In genomic region chr20:257419-257818, GRCh38 we compare ENCODE assay signal across 18 cellular contexts. TPM values are rescaled to one million over a fixed set of nuclear protein-coding genes. Genes with fewer than 3 reads are reported as not detected.
DNase-seq lines count a peak whose midpoint lies in the region; ATAC-seq and TF ChIP-seq lines count a peak whose summit lies in the region.
"Had no signal": no experiment of that assay in that cellular context is flagged by ENCODE, and none has a peak within 500 bp of the region (broad histone marks: within the 10 kb centered on the region; RNA-seq: fewer than 3 reads in every experiment).

DEFB132 (plus strand) TSS chr20:257724; CDS start chr20:257779, 55 bp downstream.

- intact Hi-C loops in activated CD8-positive, alpha-beta T cell treated with anti-CD3 and anti-CD28 coated beads for 36 hours (cut with micrococcal nuclease) = no loop called here
- intact Hi-C loops in right lobe of liver (cut with DNase I) = no loop called here
- intact Hi-C loops in activated T-helper 2 cell treated with anti-CD3 and anti-CD28 coated beads, Interferon-gamma antibody, Interleukin-2, Interleukin-4, amounts not matched to agents 10 μg/mL and 5 μg/mL and 100 μg/mL, durations not matched to agents 14 hours and 24 hours and 36 hours (cut with micrococcal nuclease) = no loop called here

- H3K27ac Mint-ChIP-seq in activated CD8-positive, alpha-beta T cell treated with anti-CD3 and anti-CD28 coated beads, Interleukin-2, amount 10 ng/mL, durations not matched to agents 7 days and 5 days = peak within 1 kb of the TSS; percentile 18
- no peak within 1 kb of the TSS for H3K27ac Mint-ChIP-seq in activated CD8-positive, alpha-beta T cell treated with anti-CD3 and anti-CD28 coated beads for 36 hours
- no peak within 1 kb of the TSS for H3K27ac Mint-ChIP-seq in activated T-helper 2 cell treated with anti-CD3 and anti-CD28 coated beads, Interferon-gamma antibody, Interleukin-2, Interleukin-4, amounts not matched to agents 10 μg/mL and 5 μg/mL and 100 μg/mL, durations not matched to agents 14 hours and 24 hours and 36 hours
- H3K27ac Mint-ChIP-seq: CD4-positive, alpha-beta T cell; H9 had no signal

- no peak within 1 kb of the TSS for H3K4me3 Mint-ChIP-seq in activated CD8-positive, alpha-beta T cell treated with anti-CD3 and anti-CD28 coated beads, Interleukin-2, amount 10 ng/mL, durations not matched to agents 7 days and 5 days
- H3K4me3 Mint-ChIP-seq in activated CD8-positive, alpha-beta T cell treated with anti-CD3 and anti-CD28 coated beads for 36 hours = no peak within 1 kb of the TSS
- H3K4me3 Mint-ChIP-seq in activated T-helper 2 cell treated with anti-CD3 and anti-CD28 coated beads, Interferon-gamma antibody, Interleukin-2, Interleukin-4, amounts not matched to agents 10 μg/mL and 5 μg/mL and 100 μg/mL, durations not matched to agents 14 hours and 24 hours and 36 hours (ENCODE audit: low read depth) = no peak within 1 kb of the TSS
- H3K4me3 Mint-ChIP-seq: CD4-positive, alpha-beta T cell; H9 had no signal

- no peaks in the 10 kb centered on the region for H3F3A ChIP-seq in SK-N-SH (replicated peaks; ENCODE audit: insufficient read depth)

- H3K9me3 ChIP-seq in BE2C (no peaks in the 10 kb centered on the region), SK-N-SH (no peaks in the 10 kb centered on the region), right lobe of liver (no peaks in the 10 kb centered on the region)
- H3K9me3 ChIP-seq: A549, Peyer's patch had no signal

- 32% methylated on average over 7 of the region's 7 CpGs for WGBS in SK-N-SH (ENCODE audit: low lambda C conversion rate)
- WGBS in right lobe of liver (ENCODE audit: insufficient coverage, low coverage, low lambda C conversion rate, missing lambda C conversion rate) = 25% methylated on average over 6 of the region's 7 CpGs

- peaks cover 10% of the 10 kb centered on the region for H3K4me1 Mint-ChIP-seq in activated CD8-positive, alpha-beta T cell treated with anti-CD3 and anti-CD28 coated beads, Interleukin-2, amount 10 ng/mL, durations not matched to agents 7 days and 5 days (ENCODE audit: low read depth)
- H3K4me1 Mint-ChIP-seq in activated CD8-positive, alpha-beta T cell treated with anti-CD3 and anti-CD28 coated beads for 36 hours (ENCODE audit: low read depth) = peaks cover 10% of the 10 kb centered on the region
- peaks cover 13% of the 10 kb centered on the region for H3K4me1 Mint-ChIP-seq in activated T-helper 2 cell treated with anti-CD3 and anti-CD28 coated beads, Interferon-gamma antibody, Interleukin-2, Interleukin-4, amounts not matched to agents 10 μg/mL and 5 μg/mL and 100 μg/mL, durations not matched to agents 14 hours and 24 hours and 36 hours (ENCODE audit: low read depth)

- no peak within 1 kb of the TSS for H2AFZ ChIP-seq in SK-N-SH (ENCODE audit: low read depth)

- DNase-seq in activated CD8-positive, alpha-beta T cell treated with anti-CD3 and anti-CD28 coated beads, Interleukin-2, amount 10 ng/mL, durations not matched to agents 7 days and 5 days = peak; percentile 18
- no peak for DNase-seq in activated CD8-positive, alpha-beta T cell treated with anti-CD3 and anti-CD28 coated beads for 36 hours
- peak; percentile 25 for DNase-seq in BE2C
- DNase-seq in SK-N-SH = peak; percentile 56
- peak in 1 of 3 donors; percentile 75 for DNase-seq in right lobe of liver
- DNase-seq in germinal center (ENCODE audit: low spot score) = no peak
- no peak for DNase-seq in activated T-helper 2 cell treated with anti-CD3 and anti-CD28 coated beads, Interferon-gamma antibody, Interleukin-2, Interleukin-4, amounts not matched to agents 10 μg/mL and 5 μg/mL and 100 μg/mL, durations not matched to agents 14 hours and 24 hours and 36 hours (ENCODE audit: low spot score)
- no peak for DNase-seq in SW 1271 (lab: John Stamatoyannopoulos, UW)
- DNase-seq: Calu3; CD4-positive, alpha-beta T cell; DMS79; H9; NCI-H146; NCI-H2107; Peyer's patch; SHP77 treated with DMSO at 0.1 percent for 48 hours had no signal

- H3K4me3 ChIP-seq in BE2C (ENCODE audit: low read depth, low read length) (no peak within 1 kb of the TSS), SK-N-SH (ENCODE audit: low read depth in 2 of 2, low read length in 1 of 2) (no peak within 1 kb of the TSS), right lobe of liver (no peak within 1 kb of the TSS)
- H3K4me3 ChIP-seq: A549, Peyer's patch had no signal

- H3K27me3 Mint-ChIP-seq in activated CD8-positive, alpha-beta T cell treated with anti-CD3 and anti-CD28 coated beads, Interleukin-2, amount 10 ng/mL, durations not matched to agents 7 days and 5 days (ENCODE audit: low read depth) = peaks cover 8% of the 10 kb centered on the region
- peaks cover 2% of the 10 kb centered on the region for H3K27me3 Mint-ChIP-seq in activated CD8-positive, alpha-beta T cell treated with anti-CD3 and anti-CD28 coated beads for 36 hours
- H3K27me3 Mint-ChIP-seq in activated T-helper 2 cell treated with anti-CD3 and anti-CD28 coated beads, Interferon-gamma antibody, Interleukin-2, Interleukin-4, amounts not matched to agents 10 μg/mL and 5 μg/mL and 100 μg/mL, durations not matched to agents 14 hours and 24 hours and 36 hours (ENCODE audit: low read depth) = peaks cover 6% of the 10 kb centered on the region
- H3K27me3 Mint-ChIP-seq: CD4-positive, alpha-beta T cell had no signal

- no peak for TF ChIP-seq RAD21 in SK-N-SH (IDR thresholded peaks at IDR 0.05; ENCODE audit: low read length)

- H3K4me2 ChIP-seq in SK-N-SH = no peak within 1 kb of the TSS
- H3K4me2 ChIP-seq: A549 had no signal

- no peak within 1 kb of the TSS; a peak in 1 of 4 replicates for H3K27ac ChIP-seq in SK-N-SH (ENCODE audit: low read depth in 2 of 2, low read length in 1 of 2)
- H3K27ac ChIP-seq in right lobe of liver = no peak within 1 kb of the TSS
- H3K27ac ChIP-seq: A549, Peyer's patch had no signal

- no peak within 1 kb of the TSS for H3K9ac ChIP-seq in SK-N-SH

- TF ChIP-seq CTCF in activated CD8-positive, alpha-beta T cell treated with anti-CD3 and anti-CD28 coated beads for 36 hours (IDR thresholded peaks at IDR 0.05) = no peak
- TF ChIP-seq CTCF in BE2C (IDR thresholded peaks at IDR 0.05; ENCODE audit: low read depth, low read length) (no peak), SK-N-SH (IDR thresholded peaks at IDR 0.05) (no peak), right lobe of liver (IDR thresholded peaks at IDR 0.05) (no peak)

- ATAC-seq in activated CD8-positive, alpha-beta T cell treated with anti-CD3 and anti-CD28 coated beads, Interleukin-2, amount 10 ng/mL, durations not matched to agents 7 days and 5 days = no peak
- ATAC-seq in activated CD8-positive, alpha-beta T cell treated with anti-CD3 and anti-CD28 coated beads for 36 hours = no peak
- ATAC-seq in right lobe of liver = peak; percentile 98 to 99 (median 98)
- ATAC-seq: A549 had no signal

- H3K79me2 ChIP-seq in SK-N-SH (ENCODE audit: insufficient read depth) = no peaks in the 10 kb centered on the region

- H4K20me1 ChIP-seq in SK-N-SH (ENCODE audit: insufficient read depth) = no peaks in the 10 kb centered on the region

- H3K36me3 ChIP-seq in BE2C (no peaks in the 10 kb centered on the region), SK-N-SH (replicated peaks in 1 of 2; ENCODE audit: control insufficient read depth in 1 of 2, insufficient read depth in 2 of 2, low read length in 1 of 2) (no peaks in the 10 kb centered on the region), right lobe of liver (no peaks in the 10 kb centered on the region)
- H3K36me3 ChIP-seq: Peyer's patch had no signal

- H3K4me1 ChIP-seq in BE2C (no peaks in the 10 kb centered on the region), SK-N-SH (ENCODE audit: control insufficient read depth in 1 of 2, insufficient read depth in 2 of 2, low read depth in 1 of 2, low read length in 1 of 2) (peaks cover 0 to 12% of the 10 kb centered on the region in 2 experiments; a peak in 1 of 4 replicates), right lobe of liver (peaks cover 0 to 14% (median 6%) of the 10 kb centered on the region in 4 donors)
- H3K4me1 ChIP-seq: A549, Peyer's patch had no signal

- POLR2A ChIA-PET in activated CD8-positive, alpha-beta T cell treated with anti-CD3 and anti-CD28 coated beads, Interleukin-2, amount 10 ng/mL, durations not matched to agents 7 days and 5 days (lab: Charles Lee) = no interaction called here
- POLR2A ChIA-PET in activated CD8-positive, alpha-beta T cell treated with anti-CD3 and anti-CD28 coated beads for 36 hours (lab: Charles Lee) = interaction anchor here (1.3 kb wide), 1 partner anchor 17 kb away, joined by 3 read pairs; no protein-coding TSS in a partner anchor
- POLR2A ChIA-PET in SK-N-SH (lab: Yijun Ruan, JAX) = no interaction called here

- H3K27me3 ChIP-seq in BE2C (no peaks in the 10 kb centered on the region), SK-N-SH (ENCODE audit: insufficient read depth) (peaks cover 14% of the 10 kb centered on the region; the same call in 1 of the 2 replicates), right lobe of liver (no peaks in the 10 kb centered on the region)
- H3K27me3 ChIP-seq: Peyer's patch had no signal

- no peaks in the 10 kb centered on the region for H3K9me3 Mint-ChIP-seq in activated CD8-positive, alpha-beta T cell treated with anti-CD3 and anti-CD28 coated beads, Interleukin-2, amount 10 ng/mL, durations not matched to agents 7 days and 5 days (ENCODE audit: insufficient read depth)
- H3K9me3 Mint-ChIP-seq in activated CD8-positive, alpha-beta T cell treated with anti-CD3 and anti-CD28 coated beads for 36 hours = no peaks in the 10 kb centered on the region
- H3K9me3 Mint-ChIP-seq in activated T-helper 2 cell treated with anti-CD3 and anti-CD28 coated beads, Interferon-gamma antibody, Interleukin-2, Interleukin-4, amounts not matched to agents 10 μg/mL and 5 μg/mL and 100 μg/mL, durations not matched to agents 14 hours and 24 hours and 36 hours = no peaks in the 10 kb centered on the region
- H3K9me3 Mint-ChIP-seq: CD4-positive, alpha-beta T cell had no signal

- TF ChIP-seq POLR2A in right lobe of liver (IDR thresholded peaks at IDR 0.05) = no peak

- H3K36me3 Mint-ChIP-seq in activated CD8-positive, alpha-beta T cell treated with anti-CD3 and anti-CD28 coated beads, Interleukin-2, amount 10 ng/mL, durations not matched to agents 7 days and 5 days (ENCODE audit: low read depth) = no peaks in the 10 kb centered on the region
- no peaks in the 10 kb centered on the region for H3K36me3 Mint-ChIP-seq in activated CD8-positive, alpha-beta T cell treated with anti-CD3 and anti-CD28 coated beads for 36 hours (ENCODE audit: low read depth)
- no peaks in the 10 kb centered on the region for H3K36me3 Mint-ChIP-seq in activated T-helper 2 cell treated with anti-CD3 and anti-CD28 coated beads, Interferon-gamma antibody, Interleukin-2, Interleukin-4, amounts not matched to agents 10 μg/mL and 5 μg/mL and 100 μg/mL, durations not matched to agents 14 hours and 24 hours and 36 hours (ENCODE audit: low read depth)

- CTCF ChIA-PET in activated CD8-positive, alpha-beta T cell treated with anti-CD3 and anti-CD28 coated beads, Interleukin-2, amount 10 ng/mL, durations not matched to agents 7 days and 5 days (lab: Charles Lee) = interaction anchor here (2.1 kb wide), 1 partner anchor 9 kb away, joined by 9 read pairs; no protein-coding TSS in a partner anchor
- CTCF ChIA-PET in activated CD8-positive, alpha-beta T cell treated with anti-CD3 and anti-CD28 coated beads for 36 hours (lab: Charles Lee) = interaction anchor here (0.5 to 3.7 kb wide), 3 partner anchors 9 to 73 kb away, joined by 4 to 18 read pairs (median 11); no protein-coding TSS in a partner anchor
- CTCF ChIA-PET in SK-N-SH (lab: Yijun Ruan, JAX) = interaction anchor here (0.6 to 2.5 kb wide), 2 partner anchors 9 to 13 kb away, joined by 3 to 16 read pairs; no protein-coding TSS in a partner anchor

- no peaks in the 10 kb centered on the region for H3K9me2 ChIP-seq in SK-N-SH

- 0 out of 4 replicates have a peak, but pooled peaks of 1 of the 2 experiments have one; percentile 15 for TF ChIP-seq EP300 in SK-N-SH (IDR thresholded peaks at IDR 0.05; ENCODE audit: borderline replicate concordance in 1 of 2, low read depth in 1 of 2, low read length in 1 of 2)

RNA-seq across cellular contexts. Expression of gene DEFB132, which starts in this region (rescaled TPM):
- total RNA-seq in activated CD8-positive, alpha-beta T cell treated with anti-CD3 and anti-CD28 coated beads, Interleukin-2, amount 10 ng/mL, durations not matched to agents 7 days and 5 days = not detected
- not detected for total RNA-seq in activated CD8-positive, alpha-beta T cell treated with anti-CD3 and anti-CD28 coated beads for 36 hours
- not detected for polyA plus RNA-seq in BE2C (2012; ENCODE audit: insufficient read depth, insufficient read length, low read depth)
- polyA plus RNA-seq in SK-N-SH (2012; rRNA removed) = not detected in 2 replicates
- polyA plus RNA-seq in SK-N-SH (2012; cell fraction: cytosol; rRNA removed) = not detected in 2 replicates
- not detected in 2 replicates for polyA plus RNA-seq in SK-N-SH (2012; cell fraction: nucleus; rRNA removed)
- total RNA-seq in right lobe of liver = under 1 TPM in 3 of 6 experiments, not detected in 3; 0.30 to 0.35 (median 0.31) TPM
- total RNA-seq in activated T-helper 2 cell treated with anti-CD3 and anti-CD28 coated beads, Interferon-gamma antibody, Interleukin-2, Interleukin-4, amounts not matched to agents 10 μg/mL and 5 μg/mL and 100 μg/mL, durations not matched to agents 14 hours and 24 hours and 36 hours = not detected in 2 replicates
- total RNA-seq: Calu3; CD4-positive, alpha-beta T cell; H9; LHCN-M2; Peyer's patch had no signal
- polyA plus RNA-seq: A549 had no signal

Comparison
In these comparisons a context has a peak if more than half of its experiments do, and no peak if none do; other contexts are left out.
1. Peak in DNase-seq in activated CD8-positive, alpha-beta T cell treated with anti-CD3 and anti-CD28 coated beads, Interleukin-2, amount 10 ng/mL, durations not matched to agents 7 days and 5 days; RNA of the gene not detected or under 1 TPM.
2. Peak in DNase-seq in SK-N-SH; RNA of the gene not detected or under 1 TPM.
3. Peak in ATAC-seq in right lobe of liver; RNA of the gene not detected or under 1 TPM.